Comparison of ENCODE assay signal across 2 cellular contexts in genomic region chr16:572865-573650, GRCh38.
TF ChIP-seq lines count a peak whose summit lies in the region.

No MANE protein-coding gene starts in this region.

TF ChIP-seq in HEK293, 187 proteins besides CTCF, POLR2A, EP300 and RAD21 (continues in another document):
- no peak for TF ChIP-seq ZNF792 (tag by site-specific recombination; IDR thresholded peaks at IDR 0.05)
- 0 out of 2 replicates have a peak, but pooled peaks have one; percentile 19 for TF ChIP-seq PATZ1 (tag by site-specific recombination; IDR thresholded peaks at IDR 0.05)
- peak; percentile 76 for TF ChIP-seq ZIC2 (tag by site-specific recombination; IDR thresholded peaks at IDR 0.05)
- TF ChIP-seq ZNF354C (tag by site-specific recombination; IDR thresholded peaks at IDR 0.05; ENCODE audit: borderline replicate concordance, low read depth), result no peak
- TF ChIP-seq OVOL3 (tag by site-specific recombination; IDR thresholded peaks at IDR 0.05), result no peak
- TF ChIP-seq ZBTB11 (tag by site-specific recombination; conservative IDR thresholded peaks at IDR 0.05; ENCODE audit: low read depth), result no peak
- TF ChIP-seq GLIS1 (tag by site-specific recombination; IDR thresholded peaks at IDR 0.05), result peak; percentile 23; the same call in 1 of the 2 replicates
- no peak for TF ChIP-seq SALL2 (tag by site-specific recombination; IDR thresholded peaks at IDR 0.05; ENCODE audit: borderline replicate concordance)
- TF ChIP-seq ZNF280C (tag by site-specific recombination; IDR thresholded peaks at IDR 0.05), result no peak
- TF ChIP-seq ZNF324 (tag by site-specific recombination; IDR thresholded peaks at IDR 0.05), result no peak
- no peak for TF ChIP-seq GLI4 (tag by site-specific recombination; IDR thresholded peaks at IDR 0.05)
- no peak for TF ChIP-seq ZNF558 (tag by site-specific recombination; IDR thresholded peaks at IDR 0.05)
- peak; percentile 65 for TF ChIP-seq ZNF341 (tag by site-specific recombination; IDR thresholded peaks at IDR 0.05; ENCODE audit: low read depth)
- TF ChIP-seq ZBTB10 (tag by site-specific recombination; IDR thresholded peaks at IDR 0.05), result no peak
- TF ChIP-seq ZNF112 (tag by site-specific recombination; IDR thresholded peaks at IDR 0.05), result no peak

TF ChIP-seq in K562, 482 proteins besides CTCF, POLR2A, EP300 and RAD21:
- TF ChIP-seq KAT7 (CRISPR knock-in tag; IDR thresholded peaks at IDR 0.05; ENCODE audit: borderline replicate concordance) (no peak), KLF6 (CRISPR knock-in tag; IDR thresholded peaks at IDR 0.05; ENCODE audit: borderline replicate concordance) (no peak), HMG20A (CRISPR knock-in tag; conservative IDR thresholded peaks at IDR 0.05) (no peak), POLR2G (IDR thresholded peaks at IDR 0.05; ENCODE audit: low read depth, low read length) (no peak), RBFOX2 (IDR thresholded peaks at IDR 0.05; ENCODE audit: low read depth, low read length) (peak; percentile 0; the same call in 1 of the 2 replicates), ZBTB2 (IDR thresholded peaks at IDR 0.05) (no peak)
